In the genomic region with DNA sequence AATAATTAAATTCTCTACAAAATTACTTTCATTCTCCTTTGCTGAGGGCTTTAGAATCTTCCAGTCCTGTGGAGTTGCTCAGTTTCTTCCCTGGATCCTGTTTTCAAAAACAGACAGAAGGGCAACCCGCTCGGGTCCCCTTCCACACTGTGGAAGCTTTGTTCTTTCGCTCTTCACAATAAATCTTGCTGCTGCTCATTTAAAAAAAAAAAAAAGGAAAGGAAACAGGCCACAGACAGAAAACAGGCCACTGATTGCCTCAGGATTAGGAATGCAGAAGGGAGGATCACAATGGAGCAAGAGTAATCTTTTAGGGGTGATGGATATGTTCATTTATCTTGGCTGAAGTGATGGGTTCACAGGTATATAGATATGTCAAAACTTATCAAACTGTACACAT, we compare ENCODE assay signal across 9 cellular contexts. TPM values are rescaled to one million over a fixed set of nuclear protein-coding genes. Genes with fewer than 3 reads are reported as not detected.
DNase-seq lines count a peak whose midpoint lies in the region; ATAC-seq and TF ChIP-seq lines count a peak whose summit lies in the region.
"Had no signal": no experiment of that assay in that cellular context is flagged by ENCODE, and none has a peak within 500 bp of the region (broad histone marks: within the 10 kb centered on the region; RNA-seq: fewer than 3 reads in every experiment).

No MANE protein-coding gene starts in this region.

- H3K9me3 Mint-ChIP-seq in nephron: peaks cover 17% of the 10 kb centered on the region

- H3K27me3 ChIP-seq in vagina: no peaks in the 10 kb centered on the region
- H3K27me3 ChIP-seq: SJCRH30 had no signal

- no peak for TF ChIP-seq POLR2A in vagina (IDR thresholded peaks at IDR 0.05)

- ATAC-seq in Right ventricle myocardium inferior: peak; percentile 37
- no peak for ATAC-seq in GM21619 (IDR thresholded peaks at IDR 0.05; ENCODE audit: unreplicated experiment)

- H3K4me3 Mint-ChIP-seq in nephron: peak overlapping the region; percentile 33 to 72 (median 54)

- H3K9me3 ChIP-seq in vagina: no peaks in the 10 kb centered on the region
- H3K9me3 ChIP-seq: SJCRH30 had no signal

- H3K4me1 Mint-ChIP-seq in nephron: peaks cover 46% of the 10 kb centered on the region

- peaks cover 22% of the 10 kb centered on the region for H3K4me1 ChIP-seq in vagina

- intact Hi-C loops in Right ventricle myocardium inferior (cut with DNase I) (loop anchor here (1.0 kb wide), 1 partner anchor 98 kb away; no protein-coding TSS in a partner anchor), cardiac septum (cut with DNase I) (no loop called here), vagina (cut with DNase I) (loop anchor here (10.0 kb wide), 1 partner anchor 62 kb away; no protein-coding TSS in a partner anchor)

- H3K4me3 ChIP-seq in vagina: peak overlapping the region in 1 of 2 donors; percentile 68

- H3K36me3 Mint-ChIP-seq in nephron (ENCODE audit: low read depth): peaks cover 2% of the 10 kb centered on the region

- no peak for TF ChIP-seq CTCF in nephron (IDR thresholded peaks at IDR 0.05; ENCODE audit: unreplicated experiment in 3 of 3)
- TF ChIP-seq CTCF in vagina (IDR thresholded peaks at IDR 0.05): no peak

- DNase-seq in Right ventricle myocardium inferior (ENCODE audit: missing footprints): no peak
- no peak for DNase-seq in cardiac septum (ENCODE audit: low spot score)
- DNase-seq in fibroblast of gingiva (ENCODE audit: low read depth): peak; percentile 64
- DNase-seq in vagina (ENCODE audit: extremely low spot score in 2 of 2): peak in 1 of 2 donors; percentile 65
- DNase-seq in NCI-H146 (lab: John Stamatoyannopoulos, UW): no peak
- no peak for DNase-seq in glomerular visceral epithelial cell (ENCODE audit: extremely low spot score)

- H3K27me3 Mint-ChIP-seq in nephron (ENCODE audit: low read depth): no peaks in the 10 kb centered on the region

- H3K27ac ChIP-seq in vagina: peak overlapping the region; percentile 91
- H3K27ac ChIP-seq: SJCRH30 had no signal

- H3K27ac Mint-ChIP-seq in nephron: peak overlapping the region; percentile 92 to 97 (median 94)

- no peaks in the 10 kb centered on the region for H3K36me3 ChIP-seq in vagina
- H3K36me3 ChIP-seq: SJCRH30 had no signal

RNA-seq across cellular contexts. Expression of a gene that starts 29.5 kb away (rescaled TPM):
- total RNA-seq in Right ventricle myocardium inferior (not detected), cardiac septum (not detected), vagina (not detected)
- total RNA-seq: SJCRH30 had no signal
